17 cellular contexts compared by ENCODE assay signal in the genomic region with DNA sequence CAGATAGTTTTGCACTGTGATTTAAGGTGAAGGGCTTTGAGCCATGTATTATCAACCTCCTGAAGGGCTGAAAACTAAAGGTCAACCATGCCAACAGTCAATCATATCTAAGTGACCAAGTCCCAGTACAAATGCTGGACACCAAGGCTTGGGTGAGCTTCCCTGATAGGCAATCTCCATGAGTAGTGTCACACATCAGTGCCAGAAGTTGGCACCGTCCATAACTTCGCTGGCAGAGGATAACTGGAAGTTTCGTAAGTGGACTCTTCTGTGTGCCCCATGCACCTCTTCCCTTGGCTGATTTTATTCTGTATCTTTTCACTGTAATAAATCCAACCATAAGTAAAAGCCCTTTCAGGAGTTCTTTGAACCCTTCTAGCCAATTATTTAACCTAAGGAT. TPM values are rescaled to one million over a fixed set of nuclear protein-coding genes. Genes with fewer than 3 reads are reported as not detected.
A peak's percentile ranks its signal among the peaks of the same experiment; 100 is the strongest.
DNase-seq lines count a peak whose midpoint lies in the region; ATAC-seq, FAIRE-seq and TF ChIP-seq lines count a peak whose summit lies in the region.
"Had no signal": no experiment of that assay in that cellular context is flagged by ENCODE, and none has a peak within 500 bp of the region (broad histone marks: within the 10 kb centered on the region; RNA-seq: fewer than 3 reads in every experiment).

No MANE protein-coding gene starts in this region.

- peak overlapping the region; percentile 36 for H3K4me2 ChIP-seq in keratinocyte (ENCODE audit: control insufficient read depth, extremely low read depth, insufficient read depth, low read depth, low read length)

- H3K9me1 ChIP-seq in keratinocyte (ENCODE audit: control insufficient read depth, extremely low read depth, insufficient read depth, low read length): no peaks in the 10 kb centered on the region

- ATAC-seq in Right ventricle myocardium inferior: peak; percentile 68
- ATAC-seq: CD8-positive, alpha-beta T cell; HCT116 had no signal

- H3K4me3 ChIP-seq in esophagus squamous epithelium (no peak overlapping the region), keratinocyte (ENCODE audit: control insufficient read depth in 2 of 3, extremely low read depth in 1 of 3, insufficient read depth in 2 of 3, low read depth in 1 of 3, low read length in 3 of 3) (peak overlapping the region in 1 of 3 experiments; percentile 16), vagina (no peak overlapping the region), testis (no peak overlapping the region)
- H3K4me3 ChIP-seq: MG63, SJCRH30 had no signal

- H3K36me3 ChIP-seq in esophagus squamous epithelium (no peaks in the 10 kb centered on the region), keratinocyte (ENCODE audit: control insufficient read depth in 2 of 2, extremely low read depth in 1 of 2, insufficient read depth in 2 of 2, low read length in 2 of 2) (peaks cover 0 to 4% of the 10 kb centered on the region in 2 experiments), vagina (no peaks in the 10 kb centered on the region), testis (ENCODE audit: low read depth, missing control alignments) (no peaks in the 10 kb centered on the region)

- TF ChIP-seq CTCF in esophagus squamous epithelium (IDR thresholded peaks at IDR 0.05) (no peak), keratinocyte (optimal IDR thresholded peaks at IDR 0.05 in 1 of 3, IDR thresholded peaks at IDR 0.05 in 1 of 3, conservative IDR thresholded peaks at IDR 0.05 in 1 of 3; ENCODE audit: extremely low read depth in 1 of 3, insufficient read depth in 2 of 3, low read length in 3 of 3) (no peak), vagina (IDR thresholded peaks at IDR 0.05) (no peak), testis (IDR thresholded peaks at IDR 0.05) (no peak)

- no peaks in the 10 kb centered on the region for H4K20me1 ChIP-seq in keratinocyte (ENCODE audit: control insufficient read depth, extremely low read depth, insufficient read depth, low read length)

- no peaks in the 10 kb centered on the region for H3K9me3 ChIP-seq in esophagus squamous epithelium
- no peaks in the 10 kb centered on the region for H3K9me3 ChIP-seq in keratinocyte (ENCODE audit: control insufficient read depth, low read depth, low read length)
- no peaks in the 10 kb centered on the region for H3K9me3 ChIP-seq in vagina
- no peaks in the 10 kb centered on the region for H3K9me3 ChIP-seq in testis
- H3K9me3 ChIP-seq: MG63, SJCRH30 had no signal

- H3K79me2 ChIP-seq in keratinocyte (ENCODE audit: control insufficient read depth, insufficient read depth, low read length): peaks cover 72% of the 10 kb centered on the region

- peaks cover 20 to 97% (median 46%) of the 10 kb centered on the region in 3 donors for H3K4me1 ChIP-seq in esophagus squamous epithelium
- peaks cover 66% of the 10 kb centered on the region for H3K4me1 ChIP-seq in keratinocyte (ENCODE audit: control insufficient read depth, extremely low read depth, insufficient read depth, low read length)
- H3K4me1 ChIP-seq in vagina: peaks cover 88% of the 10 kb centered on the region
- peaks cover 61% of the 10 kb centered on the region for H3K4me1 ChIP-seq in testis
- H3K4me1 ChIP-seq: SJCRH30 had no signal

- H3K27me3 ChIP-seq in esophagus squamous epithelium (no peaks in the 10 kb centered on the region), keratinocyte (ENCODE audit: control insufficient read depth, extremely low read depth, insufficient read depth, low read length) (no peaks in the 10 kb centered on the region), vagina (no peaks in the 10 kb centered on the region), testis (no peaks in the 10 kb centered on the region)
- H3K27me3 ChIP-seq: MG63, SJCRH30 had no signal

- 83 to 96% methylated on average over 3 of the region's 3 CpGs for WGBS in esophagus squamous epithelium, 2 donors
- WGBS in testis, 2 donors: 91 to 93% methylated on average over 3 of the region's 3 CpGs

- peak overlapping the region; percentile 46 to 89 (median 82) for H3K27ac ChIP-seq in esophagus squamous epithelium
- H3K27ac ChIP-seq in keratinocyte (ENCODE audit: control insufficient read depth, insufficient read depth, low read length): peak overlapping the region; percentile 58
- peak overlapping the region; percentile 22 for H3K27ac ChIP-seq in vagina
- H3K27ac ChIP-seq in testis: no peak overlapping the region
- H3K27ac ChIP-seq: SJCRH30 had no signal

- H3K9ac ChIP-seq in keratinocyte (ENCODE audit: control insufficient read depth, extremely low read depth, insufficient read depth, low read length): no peak overlapping the region

- dilution Hi-C loops in keratinocyte (cut with MboI; ENCODE audit: extremely low pct_ligation_motif_present, low sequenced_read_pairs): no loop called here

- TF ChIP-seq POLR2A in esophagus squamous epithelium (IDR thresholded peaks at IDR 0.05): no peak
- TF ChIP-seq POLR2A in vagina (IDR thresholded peaks at IDR 0.05): no peak
- no peak for TF ChIP-seq POLR2A in testis (IDR thresholded peaks at IDR 0.05)

- no peak for FAIRE-seq in keratinocyte (lab: Jason Lieb, UNC)

- DNase-seq in Right ventricle myocardium inferior (ENCODE audit: missing footprints) (no peak), cardiac septum (ENCODE audit: low spot score) (no peak), esophagus squamous epithelium (lab: John Stamatoyannopoulos, UW) (no peak), keratinocyte (ENCODE audit: low read depth, low spot score) (no peak), vagina (ENCODE audit: extremely low spot score in 2 of 2) (no peak), retina (no peak), NCI-H2107 (lab: John Stamatoyannopoulos, UW) (no peak), testis (no peak)
- DNase-seq: CD8-positive, alpha-beta T cell; MG63; NCI-H1092 treated with DMSO at 0.1 percent for 48 hours; NCI-H2081 treated with DMSO at 0.1 percent for 48 hours; NCI-H2227 treated with DMSO at 0.1 percent for 48 hours; NCI-H526; NK-92 treated with Interleukin-12 subunit alpha and Interleukin-12 subunit beta, amount 100 ng/mL, for 24 hours; SJCRH30 had no signal

- intact Hi-C loops in Right ventricle myocardium inferior (cut with DNase I) (no loop called here), cardiac septum (cut with DNase I) (no loop called here), esophagus squamous epithelium (cut with DNase I) (no loop called here), vagina (cut with DNase I) (no loop called here), testis (cut with DNase I; ENCODE audit: low total_unique reads) (no loop called here)

- no peak overlapping the region for H2AFZ ChIP-seq in keratinocyte (ENCODE audit: control insufficient read depth, low read length)

RNA-seq across cellular contexts. Expression of gene REV1, which starts 13.2 kb away (rescaled TPM):
- total RNA-seq in Right ventricle myocardium inferior (49.8 TPM), cardiac septum (34.1 TPM), esophagus squamous epithelium (10 to 100 TPM; 22.5 to 69.2 (median 39.8) TPM), vagina (102 TPM), testis (10 to 100 TPM; 73.5 to 79.5 TPM)
- polyA plus RNA-seq in keratinocyte (28.9 to 56.4 TPM (median 42.6 TPM) in 3 replicates), testis (ENCODE audit: insufficient read depth, low read depth, low replicate concordance) (34.9 TPM)
- 73.5 TPM for polyA plus RNA-seq in keratinocyte (2011; ENCODE audit: low read depth)
- polyA plus RNA-seq in keratinocyte (2011; cell fraction: cytosol; rRNA removed): 11.1 and 23.3 TPM in 2 replicates
- polyA plus RNA-seq in keratinocyte (2011; cell fraction: nucleus; rRNA removed): 90.3 and 107 TPM in 2 replicates
- polyA plus RNA-seq in keratinocyte (2012; ENCODE audit: low replicate concordance): 24.2 and 32.7 TPM in 2 replicates
- polyA minus RNA-seq in keratinocyte: 33.0 to 89.6 TPM (median 33.4 TPM) in 3 replicates
- polyA minus RNA-seq in keratinocyte (2011; cell fraction: cytosol; rRNA and poly(A)+ RNA removed): 16.7 TPM
- 58.5 and 130 TPM in 2 replicates for polyA minus RNA-seq in keratinocyte (2011; cell fraction: nucleus; rRNA and poly(A)+ RNA removed)

Comparison
In these comparisons a context has a peak if more than half of its experiments do, and no peak if none do; other contexts are left out.
1. H3K27ac ChIP-seq: peak in esophagus squamous epithelium (4 of 4), keratinocyte (single experiment) and vagina (single experiment); none in testis (0 of 2).